Comparison of ENCODE assay signal across 18 cellular contexts in the genomic region with DNA sequence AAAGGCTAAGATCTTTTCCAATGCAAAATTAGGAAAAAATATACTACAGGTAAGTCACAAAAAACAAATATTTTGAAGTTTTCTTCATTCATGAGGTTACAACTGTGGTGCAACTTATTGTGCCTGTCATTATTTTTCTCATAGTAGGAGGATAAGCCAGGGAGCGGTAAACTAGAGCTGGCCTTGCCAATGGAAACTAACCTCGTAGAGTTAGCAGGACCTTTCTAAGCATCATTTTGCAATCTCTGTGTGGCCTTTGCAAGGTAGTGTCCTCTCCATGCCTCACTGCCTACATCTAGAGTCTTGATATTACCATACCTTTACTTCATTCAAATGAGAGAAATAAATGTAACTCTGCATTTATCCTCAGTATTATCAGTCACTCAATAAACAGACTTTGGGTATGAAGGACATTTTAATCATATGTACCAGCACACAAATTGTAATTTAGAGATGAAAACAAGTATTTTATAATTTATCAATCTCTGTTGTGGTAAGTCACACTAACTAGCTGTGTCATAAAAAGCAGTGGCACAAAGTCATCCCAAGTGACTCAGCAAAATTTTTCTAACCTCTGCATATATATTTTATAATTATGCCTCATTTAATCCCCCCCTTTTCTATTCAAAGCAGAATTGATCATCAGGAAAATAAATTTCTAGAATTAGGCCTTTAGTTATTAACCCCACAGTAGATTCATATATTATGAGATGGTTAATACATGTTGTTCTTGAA. TPM values are rescaled to one million over a fixed set of nuclear protein-coding genes. Genes with fewer than 3 reads are reported as not detected.
DNase-seq lines count a peak whose midpoint lies in the region; ATAC-seq, FAIRE-seq and TF ChIP-seq lines count a peak whose summit lies in the region.
"Had no signal": no experiment of that assay in that cellular context is flagged by ENCODE, and none has a peak within 500 bp of the region (broad histone marks: within the 10 kb centered on the region; RNA-seq: fewer than 3 reads in every experiment).

No MANE protein-coding gene starts in this region.

- no peak for TF ChIP-seq CTCF in IMR-90 (conservative IDR thresholded peaks at IDR 0.05; ENCODE audit: low read depth, low read length)
- no peak for TF ChIP-seq CTCF in sigmoid colon (IDR thresholded peaks at IDR 0.05)
- TF ChIP-seq CTCF in pancreas (IDR thresholded peaks at IDR 0.05) = no peak

- ATAC-seq in IMR-90 (ENCODE audit: low read depth) (no peak), pancreas (no peak)
- ATAC-seq: CD8-positive, alpha-beta T cell had no signal

- H3K79me1 ChIP-seq in IMR-90 (ENCODE audit: low read depth in 1 of 2, low read length in 2 of 2) = no peaks in the 10 kb centered on the region

- no peak overlapping the region for H2BK5ac ChIP-seq in IMR-90 (ENCODE audit: low read depth, low read length, poor library complexity, severe bottlenecking)

- TF ChIP-seq POLR2A in IMR-90 (IDR thresholded peaks at IDR 0.05; ENCODE audit: low read depth, low read length) (no peak), sigmoid colon (IDR thresholded peaks at IDR 0.05) (no peak)

- H3K4me1 ChIP-seq in IMR-90 (ENCODE audit: control insufficient read depth, insufficient read depth, low read length) = no peaks in the 10 kb centered on the region
- peaks cover 0 to 18% (median 7%) of the 10 kb centered on the region in 4 donors for H3K4me1 ChIP-seq in sigmoid colon
- no peaks in the 10 kb centered on the region for H3K4me1 ChIP-seq in pancreas
- H3K4me1 ChIP-seq: HAP-1 had no signal

- H3K9me1 ChIP-seq in IMR-90 (ENCODE audit: insufficient read depth, low read length) = no peaks in the 10 kb centered on the region; the same call in 1 of the 2 replicates

- dilution Hi-C loops in IMR-90 (cut with HindIII; ENCODE audit: low sequenced_read_pairs, unreplicated experiment) = no loop called here

- CTCF ChIA-PET in IMR-90 (lab: Yijun Ruan, JAX) = no interaction called here

- BruUV-seq in IMR-90 (replicated peaks; lab: Mats Ljungman, UMichigan) = no TSS peak

- H2AK5ac ChIP-seq in IMR-90 (ENCODE audit: low read depth, low read length) = no peak overlapping the region

- H3K27me3 ChIP-seq in IMR-90 (ENCODE audit: control insufficient read depth, insufficient read depth, low read length) (no peaks in the 10 kb centered on the region), sigmoid colon (no peaks in the 10 kb centered on the region), pancreas (no peaks in the 10 kb centered on the region)

- no peak overlapping the region for H3K56ac ChIP-seq in IMR-90 (ENCODE audit: extremely low read depth, insufficient read depth, low read length)

- no CpG with 5 or more reads among the region's 2 CpGs for WGBS in IMR-90 (ENCODE audit: extremely low coverage in 2 of 2, insufficient read length in 1 of 2), 2 experiments
- 97 to 99% methylated on average over 2 of the region's 2 CpGs for WGBS in sigmoid colon, 2 donors
- 90 to 96% methylated on average over 2 of the region's 2 CpGs for WGBS in pancreas, 2 donors

- H3K14ac ChIP-seq in IMR-90 (replicated peaks; ENCODE audit: low read depth, low read length) = no peak overlapping the region

- H3K36me3 ChIP-seq in IMR-90 (ENCODE audit: control insufficient read depth, insufficient read depth, low read length) = peaks cover 5% of the 10 kb centered on the region
- peaks cover 0 to 36% (median 3%) of the 10 kb centered on the region in 4 donors for H3K36me3 ChIP-seq in sigmoid colon
- H3K36me3 ChIP-seq in pancreas = peaks cover 0 to 12% (median 3%) of the 10 kb centered on the region in 3 donors

- H4K20me1 ChIP-seq in IMR-90 (ENCODE audit: insufficient read depth, low read length) = no peaks in the 10 kb centered on the region

- no peak overlapping the region for H4K91ac ChIP-seq in IMR-90 (ENCODE audit: insufficient read depth, low read depth, low read length)

- H4K5ac ChIP-seq in IMR-90 (ENCODE audit: low read depth, low read length) = no peak overlapping the region

- H3K23ac ChIP-seq in IMR-90 (ENCODE audit: low read depth, low read length) = no peak overlapping the region

- TF ChIP-seq EP300 in sigmoid colon (IDR thresholded peaks at IDR 0.05) = no peak

- no peak overlapping the region for H3K9ac ChIP-seq in IMR-90 (ENCODE audit: low read depth, low read length)

- no peak overlapping the region for H2BK120ac ChIP-seq in IMR-90 (ENCODE audit: low read depth, low read length)

- no peak overlapping the region for H2AFZ ChIP-seq in IMR-90 (replicated peaks; ENCODE audit: low read length, poor library complexity)

- H3K4ac ChIP-seq in IMR-90 (ENCODE audit: low read depth, low read length) = no peak overlapping the region

- no peak overlapping the region for H2BK15ac ChIP-seq in IMR-90 (ENCODE audit: low read depth, low read length)

- POLR2A ChIA-PET in IMR-90 (lab: Charles Lee; ENCODE audit: unreplicated experiment) = no interaction called here

- in situ Hi-C loops in IMR-90 (cut with MboI; ENCODE audit: low sequenced_read_pairs) = no loop called here

- no peak for DNase-seq in IMR-90
- peak; percentile 4 for DNase-seq in OCI-M1 (lab: John Stamatoyannopoulos, UW)
- no peak for DNase-seq in epithelial cell of prostate (ENCODE audit: low read depth, low spot score)
- no peak for DNase-seq in sigmoid colon
- DNase-seq in stimulated activated CD4-positive, alpha-beta T cell treated with anti-CD3 and anti-CD28 coated beads, Interleukin-15, amount 100 ng/mL, for 24 hours = no peak
- DNase-seq in activated effector memory CD4-positive, alpha-beta T cell treated with Interleukin-2 at 50 U/mL for 16 hours = no peak
- DNase-seq in pancreas = no peak
- DNase-seq in kidney tubule cell (ENCODE audit: low spot score) = no peak
- DNase-seq: CD8-positive, alpha-beta T cell; COR-L47; DMS153; DMS79 treated with DMSO at 0.1 percent for 48 hours; EL; GOT3 had no signal

- no peak for FAIRE-seq in pancreas (lab: Jason Lieb, UNC)
- FAIRE-seq: D721Med, G401.6, GM12892 had no signal

- no peak overlapping the region for H3K27ac ChIP-seq in IMR-90 (ENCODE audit: insufficient read depth, low read length)
- peak overlapping the region; percentile 6 for H3K27ac ChIP-seq in epithelial cell of prostate
- H3K27ac ChIP-seq in sigmoid colon = peak overlapping the region in 3 of 4 donors; percentile 54 to 62 (median 60)
- H3K27ac ChIP-seq in pancreas = no peak overlapping the region

- H2AK9ac ChIP-seq in IMR-90 (replicated peaks; ENCODE audit: low read depth, low read length, poor library complexity) = no peak overlapping the region

- H3K4me3 ChIP-seq in IMR-90 (ENCODE audit: insufficient read depth, low read depth, low read length) = no peak overlapping the region
- no peak overlapping the region for H3K4me3 ChIP-seq in sigmoid colon
- no peak overlapping the region for H3K4me3 ChIP-seq in pancreas
- H3K4me3 ChIP-seq: HAP-1 had no signal

- H4K8ac ChIP-seq in IMR-90 (ENCODE audit: low read depth in 2 of 2, low read length in 2 of 2) = no peak overlapping the region

- intact Hi-C loops in IMR-90 (cut with micrococcal nuclease) = no loop called here
- intact Hi-C loops in sigmoid colon (cut with DNase I) = no loop called here
- intact Hi-C loops in pancreas (cut with DNase I) = no loop called here

- H3K9me3 ChIP-seq in IMR-90 (ENCODE audit: control insufficient read depth, insufficient read depth, low read length) (peaks cover 4% of the 10 kb centered on the region; the same call in 1 of the 2 replicates), sigmoid colon (peaks cover 0 to 7% (median 3%) of the 10 kb centered on the region in 4 donors), pancreas (no peaks in the 10 kb centered on the region)

- no peak overlapping the region for H2BK20ac ChIP-seq in IMR-90 (ENCODE audit: low read depth, low read length)

- H3K4me2 ChIP-seq in IMR-90 (ENCODE audit: low read depth, low read length) = no peak overlapping the region

- no peak overlapping the region for H3K18ac ChIP-seq in IMR-90 (ENCODE audit: low read depth, low read length)

- no peak for TF ChIP-seq RAD21 in IMR-90 (IDR thresholded peaks at IDR 0.05; ENCODE audit: low read length)

TF ChIP-seq in IMR-90, 13 proteins besides CTCF, POLR2A, EP300 and RAD21:
- TF ChIP-seq NFE2L2 (IDR thresholded peaks at IDR 0.05; ENCODE audit: low read depth, low read length) (peak; percentile 90), RCOR1 (IDR thresholded peaks at IDR 0.05; ENCODE audit: insufficient replicate concordance, low read length) (no peak)

RNA-seq across cellular contexts. Expression of a gene that starts 47.0 kb away (rescaled TPM):
- total RNA-seq in IMR-90 (2012; rRNA removed) (46.4 and 53.8 TPM in 2 replicates), sigmoid colon (10 to 100 TPM; 37.7 to 60.6 (median 49.3) TPM), pancreas (10 to 100 TPM; 16.0 to 25.0 (median 19.7) TPM)
- polyA plus RNA-seq in IMR-90 (2012; rRNA removed) (24.6 and 29.7 TPM in 2 replicates), sigmoid colon (10 to 100 TPM in 1 of 3 donors, 1 to 10 TPM in 2; 9.6 to 13.5 (median 9.7) TPM), pancreas (10 to 100 TPM in 1 of 2 donors, 1 to 10 TPM in 1; 6.0 to 12.4 TPM)
- 13.5 and 24.5 TPM in 2 replicates for polyA plus RNA-seq in IMR-90 (2012; cell fraction: cytosol; rRNA removed)
- polyA plus RNA-seq in IMR-90 (2012; cell fraction: nucleus; rRNA removed; ENCODE audit: low replicate concordance) = 9.6 and 43.0 TPM in 2 replicates

Comparison
In these comparisons a context has a peak if more than half of its experiments do, and no peak if none do; other contexts are left out.
1. H3K27ac ChIP-seq: peak in epithelial cell of prostate (single experiment) and sigmoid colon (3 of 4); none in IMR-90 (single experiment) and pancreas (0 of 4).